In genomic region chr17:7309628-7310027, GRCh38 we compare ENCODE assay signal across 10 cellular contexts. TPM values are rescaled to one million over a fixed set of nuclear protein-coding genes. Genes with fewer than 3 reads are reported as not detected.
DNase-seq lines count a peak whose midpoint lies in the region; ATAC-seq and TF ChIP-seq lines count a peak whose summit lies in the region.
"Had no signal": no experiment of that assay in that cellular context is flagged by ENCODE, and none has a peak within 500 bp of the region (broad histone marks: within the 10 kb centered on the region; RNA-seq: fewer than 3 reads in every experiment).

No MANE protein-coding gene starts in this region.

- H3K27me3 Mint-ChIP-seq in activated CD4-positive, alpha-beta T cell treated with anti-CD3 and anti-CD28 coated beads for 36 hours = no peaks in the 10 kb centered on the region
- H3K27me3 Mint-ChIP-seq in WTC11 (ENCODE audit: low read depth) = peaks cover 2% of the 10 kb centered on the region; the same call in 1 of the 2 replicates

- H3K4me3 ChIP-seq in foreskin fibroblast (ENCODE audit: low read depth in 1 of 2, low read length in 2 of 2) = peak overlapping the region; percentile 92 to 98
- peak overlapping the region in 6 of 8 donors; percentile 90 to 97 (median 92) for H3K4me3 ChIP-seq in spleen

- peaks cover 59% of the 10 kb centered on the region for H3K4me1 Mint-ChIP-seq in activated CD4-positive, alpha-beta T cell treated with anti-CD3 and anti-CD28 coated beads for 36 hours
- peaks cover 39% of the 10 kb centered on the region for H3K4me1 Mint-ChIP-seq in WTC11

- no peak for TF ChIP-seq POLR2A in spleen (IDR thresholded peaks at IDR 0.05)

- H3K27me3 ChIP-seq in spleen (replicated peaks in 1 of 7) = no peaks in the 10 kb centered on the region

- peak overlapping the region; percentile 94 for H3K4me3 Mint-ChIP-seq in activated CD4-positive, alpha-beta T cell treated with anti-CD3 and anti-CD28 coated beads for 36 hours
- peak overlapping the region; percentile 89 for H3K4me3 Mint-ChIP-seq in WTC11

- intact Hi-C loops in activated CD4-positive, alpha-beta T cell treated with anti-CD3 and anti-CD28 coated beads for 36 hours (cut with DNase I, micrococcal nuclease) = loop anchor here (2.0 to 5.0 kb wide), 5 partner anchors 57 to 657 kb away; partner anchors contain the start of genes C17orf100 (in 1 of the 2), CTDNEP1 (in 1 of the 2), ELP5 (in 1 of the 2) and MED31 (in 1 of the 2)
- intact Hi-C loops in spleen (cut with DNase I; ENCODE audit: low total_unique reads) = loop anchor here (10.0 kb wide), 1 partner anchor 265 kb away; the partner anchor contains the start of gene SLC16A11

- no peaks in the 10 kb centered on the region for H3K9me3 Mint-ChIP-seq in activated CD4-positive, alpha-beta T cell treated with anti-CD3 and anti-CD28 coated beads for 36 hours (ENCODE audit: low read depth)
- H3K9me3 Mint-ChIP-seq in WTC11 = no peaks in the 10 kb centered on the region

- peaks cover 0 to 52% (median 46%) of the 10 kb centered on the region in 6 donors for H3K36me3 ChIP-seq in spleen

- peaks cover 51% of the 10 kb centered on the region for H3K36me3 Mint-ChIP-seq in activated CD4-positive, alpha-beta T cell treated with anti-CD3 and anti-CD28 coated beads for 36 hours (ENCODE audit: low read depth)
- peaks cover 46% of the 10 kb centered on the region for H3K36me3 Mint-ChIP-seq in WTC11

- CTCF ChIA-PET in activated CD4-positive, alpha-beta T cell treated with anti-CD3 and anti-CD28 coated beads for 36 hours (lab: Charles Lee) = interaction anchor here (0.9 to 2.3 kb wide), 4 partner anchors 13 to 270 kb away, joined by 3 to 7 read pairs (median 4); partner anchors contain the start of gene CD68
- CTCF ChIA-PET in WTC11 (lab: Charles Lee) = no interaction called here

- H3K27ac Mint-ChIP-seq in activated CD4-positive, alpha-beta T cell treated with anti-CD3 and anti-CD28 coated beads for 36 hours = peak overlapping the region; percentile 94
- H3K27ac Mint-ChIP-seq in WTC11 = peak overlapping the region; percentile 86

- WGBS in spleen, 5 donors = 75 to 85% (median 79%) methylated on average over 12 of the region's 12 CpGs

- H3K9me3 ChIP-seq in spleen = no peaks in the 10 kb centered on the region

- no peak for DNase-seq in activated CD4-positive, alpha-beta T cell treated with anti-CD3 and anti-CD28 coated beads for 36 hours
- DNase-seq in activated CD4-positive, alpha-beta T cell treated with anti-CD3 and anti-CD28 coated beads, Interleukin-2, amount 50 U/mL, for 1 hour = no peak
- DNase-seq in WTC11 (ENCODE audit: low spot score) = no peak
- DNase-seq in foreskin fibroblast = no peak
- DNase-seq in spleen = no peak
- DNase-seq in pons (ENCODE audit: low spot score) = no peak
- DNase-seq: erythroblast; stimulated activated CD4-positive, alpha-beta T cell treated with anti-CD3 and anti-CD28 coated beads, Interleukin-4, amount 100 ng/mL, for 24 hours had no signal

- no peak for ATAC-seq in activated CD4-positive, alpha-beta T cell treated with anti-CD3 and anti-CD28 coated beads for 36 hours
- no peak for ATAC-seq in WTC11
- ATAC-seq in GM19351 (IDR thresholded peaks at IDR 0.05; ENCODE audit: unreplicated experiment) = no peak
- ATAC-seq in GM18907 (IDR thresholded peaks at IDR 0.05; ENCODE audit: unreplicated experiment) = no peak

- H3K27ac ChIP-seq in spleen = peak overlapping the region in 7 of 8 donors; percentile 5 to 100 (median 99)

- H3K4me1 ChIP-seq in spleen = peaks cover 38 to 75% (median 63%) of the 10 kb centered on the region in 6 donors

- POLR2A ChIA-PET in activated CD4-positive, alpha-beta T cell treated with anti-CD3 and anti-CD28 coated beads for 36 hours (lab: Charles Lee) = interaction anchor here (0.6 to 1.9 kb wide), 2 partner anchors 20 to 265 kb away, joined by 3 to 9 read pairs; partner anchors contain the start of gene NEURL4
- POLR2A ChIA-PET in WTC11 (lab: Charles Lee) = interaction anchor here (0.8 to 1.1 kb wide), 3 partner anchors 28 to 274 kb away, joined by 3 read pairs; partner anchors contain the start of gene SLC2A4

- TF ChIP-seq CTCF in WTC11 (IDR thresholded peaks at IDR 0.05) (no peak), foreskin fibroblast (IDR thresholded peaks at IDR 0.05; ENCODE audit: low read depth, low read length) (no peak), spleen (IDR thresholded peaks at IDR 0.05 in 8 of 11, conservative IDR thresholded peaks at IDR 0.05 in 3 of 11) (no peak)

TF ChIP-seq in WTC11, 78 proteins besides CTCF, POLR2A, EP300 and RAD21:
- TF ChIP-seq TEAD4 (CRISPR knock-in tag; IDR thresholded peaks at IDR 0.05) (no peak), ESRRA (CRISPR knock-in tag; IDR thresholded peaks at IDR 0.05; ENCODE audit: borderline replicate concordance) (no peak), SMAD4 (CRISPR knock-in tag; IDR thresholded peaks at IDR 0.05) (no peak), ZNF416 (CRISPR knock-in tag; IDR thresholded peaks at IDR 0.05) (no peak), NR3C1 (CRISPR knock-in tag; conservative IDR thresholded peaks at IDR 0.05; ENCODE audit: low read depth) (no peak)

RNA-seq across cellular contexts. Expression of gene EIF5A, which starts 2.2 kb away (rescaled TPM):
- 100 to 1,000 TPM; 780 to 934 TPM for total RNA-seq in activated CD4-positive, alpha-beta T cell treated with anti-CD3 and anti-CD28 coated beads for 36 hours
- total RNA-seq in WTC11 (2021) (929 to 1,021 TPM (median 936 TPM) in 3 replicates), spleen (100 to 1,000 TPM; 117 to 326 (median 244) TPM)
- 100 to 1,000 TPM; 310 to 426 (median 376) TPM for polyA plus RNA-seq in spleen

RNA-seq across cellular contexts. Expression of gene GPS2, which starts 5.5 kb away (rescaled TPM):
- 10 to 100 TPM; 31.3 to 56.1 TPM for total RNA-seq in activated CD4-positive, alpha-beta T cell treated with anti-CD3 and anti-CD28 coated beads for 36 hours
- 42.2 to 55.9 TPM (median 44.7 TPM) in 3 replicates for total RNA-seq in WTC11 (2021)
- total RNA-seq in spleen = 100 to 1,000 TPM in 2 of 7 donors, 10 to 100 TPM in 5; 54.1 to 123 (median 65.4) TPM
- 10 to 100 TPM; 56.6 to 73.2 (median 70.9) TPM for polyA plus RNA-seq in spleen

RNA-seq across cellular contexts. Expression of gene YBX2, which starts 15.2 kb away (rescaled TPM):
- under 1 TPM; 0.34 to 0.67 TPM for total RNA-seq in activated CD4-positive, alpha-beta T cell treated with anti-CD3 and anti-CD28 coated beads for 36 hours
- total RNA-seq in WTC11 (2021) (26.8 to 36.5 TPM (median 35.2 TPM) in 3 replicates), spleen (under 1 TPM in 3 of 7 donors, not detected in 4; 0.11 to 0.40 (median 0.19) TPM)
- polyA plus RNA-seq in spleen = under 1 TPM; 0.09 to 0.22 (median 0.12) TPM

RNA-seq across cellular contexts. Expression of gene NEURL4, which starts 19.5 kb away (rescaled TPM):
- 10 to 100 TPM; 22.5 to 29.1 TPM for total RNA-seq in activated CD4-positive, alpha-beta T cell treated with anti-CD3 and anti-CD28 coated beads for 36 hours
- total RNA-seq in WTC11 (2021) (44.3 to 64.4 TPM (median 50.2 TPM) in 3 replicates), spleen (10 to 100 TPM; 16.5 to 53.9 (median 44.3) TPM)
- polyA plus RNA-seq in spleen = 10 to 100 TPM; 17.6 to 48.6 (median 36.3) TPM

RNA-seq across cellular contexts. Expression of gene ACAP1, which starts 26.7 kb away (rescaled TPM):
- total RNA-seq in activated CD4-positive, alpha-beta T cell treated with anti-CD3 and anti-CD28 coated beads for 36 hours = 100 to 1,000 TPM; 343 to 375 TPM
- 58.6 to 63.9 TPM (median 60.6 TPM) in 3 replicates for total RNA-seq in WTC11 (2021)
- 100 to 1,000 TPM; 118 to 312 (median 208) TPM for total RNA-seq in spleen
- polyA plus RNA-seq in spleen = 100 to 1,000 TPM; 126 to 266 (median 245) TPM

Comparison
In these comparisons a context has a peak if more than half of its experiments do, and no peak if none do; other contexts are left out.
1. RNA of gene YBX2, which starts 15.2 kb away (total RNA-seq): 26.8 to 36.5 TPM in WTC11; 0.34 to 0.67 TPM in activated CD4-positive, alpha-beta T cell treated with anti-CD3 and anti-CD28 coated beads for 36 hours and 0.11 to 0.40 TPM in spleen; every median in the first group is over 10 times any median in the second.